In the genomic region with DNA sequence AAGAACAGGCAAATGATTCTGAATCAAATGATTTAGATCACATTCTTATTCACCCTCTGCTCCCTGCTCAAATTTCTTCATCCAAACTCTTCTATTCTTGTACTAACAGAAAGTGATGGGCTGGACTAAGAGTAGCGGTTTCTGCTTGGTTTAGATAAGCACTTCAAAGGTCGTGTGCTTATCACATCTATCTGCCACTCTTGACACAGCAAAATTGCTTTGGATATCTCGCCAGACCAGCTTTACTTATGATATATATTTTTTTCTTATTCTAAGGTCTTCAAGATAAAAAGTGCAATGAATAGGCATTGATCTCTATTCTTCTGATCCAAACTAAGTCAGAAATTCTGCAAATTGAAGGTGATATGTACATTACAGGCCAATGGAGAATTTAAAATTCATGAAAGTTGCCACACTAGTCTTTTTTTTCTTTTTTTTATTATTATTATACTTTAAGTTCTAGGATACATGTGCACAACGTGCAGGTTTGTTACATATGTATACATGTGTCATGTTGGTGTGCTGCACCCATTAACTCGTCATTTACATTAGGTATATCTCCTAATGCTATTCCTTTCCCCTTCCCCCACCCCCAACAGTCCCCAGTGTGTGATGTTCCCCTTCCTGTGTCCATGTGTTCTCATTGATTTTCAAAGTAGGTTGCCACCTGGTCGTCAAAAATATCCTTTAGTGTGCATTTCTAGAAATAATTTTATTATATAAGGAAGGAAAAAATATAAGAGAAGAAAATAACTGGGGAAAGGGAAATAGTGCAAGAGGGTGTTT, we compare ENCODE assay signal across 29 cellular contexts.
"Had no signal": no experiment of that assay in that cellular context is flagged by ENCODE, and none has a peak within 500 bp of the region (broad histone marks: within the 10 kb centered on the region; RNA-seq: fewer than 3 reads in every experiment).

No MANE protein-coding gene starts in this region.

- ATAC-seq: activated CD4-positive, CD25-positive, alpha-beta regulatory T cell treated with anti-CD3 and anti-CD28 coated beads, Interleukin-2, amount 50 U/mL, for 24 hours; activated naive CD8-positive, alpha-beta T cell treated with anti-CD3 and anti-CD28 coated beads, Interleukin-2, amount 50 U/mL, for 24 hours; PC-3 had no signal

- DNase-seq: activated CD4-positive, alpha-beta memory T cell treated with anti-CD3 and anti-CD28 coated beads for 36 hours; activated CD4-positive, alpha-beta T cell treated with anti-CD3 and anti-CD28 coated beads for 4 hours; activated CD4-positive, alpha-beta T cell treated with anti-CD3 and anti-CD28 coated beads, Interleukin-2, amount 50 U/mL, for 1 hour; activated CD8-positive, alpha-beta memory T cell treated with anti-CD3 and anti-CD28 coated beads, Interleukin-2, amount 50 U/mL, for 48 hours; activated effector memory CD4-positive, alpha-beta T cell treated with Interleukin-2 at 50 U/mL for 16 hours; activated naive CD4-positive, alpha-beta T cell treated with anti-CD3 and anti-CD28 coated beads, Interleukin-2, amount 10 ng/mL, durations not matched to agents 7 days and 5 days; activated naive CD8-positive, alpha-beta T cell treated with anti-CD3 and anti-CD28 coated beads, Interleukin-2, amount 50 U/mL, for 24 hours; activated T-cell treated with anti-CD3 and anti-CD28 coated beads, Interleukin-2, amount 50 U/mL, for 48 hours; anterior cingulate cortex; caudate nucleus; cerebellar nuclear complex; Kasumi-1; MG63; NCI-H1092 treated with DMSO at 0.1 percent for 48 hours; NCI-H1417; NCI-H146; NCI-H187; NCI-H2029 treated with DMSO at 0.1 percent for 48 hours; NCI-H2107; NCI-H2171; NCI-H510A; NCI-H526; NCI-H748 treated with DMSO at 0.1 percent for 48 hours; PC-3; Peyer's patch; RPMI8226; SHP77 treated with DMSO at 0.1 percent for 48 hours; SK-N-SH had no signal
